ENCODE assay signal across 9 cellular contexts in the genomic region with DNA sequence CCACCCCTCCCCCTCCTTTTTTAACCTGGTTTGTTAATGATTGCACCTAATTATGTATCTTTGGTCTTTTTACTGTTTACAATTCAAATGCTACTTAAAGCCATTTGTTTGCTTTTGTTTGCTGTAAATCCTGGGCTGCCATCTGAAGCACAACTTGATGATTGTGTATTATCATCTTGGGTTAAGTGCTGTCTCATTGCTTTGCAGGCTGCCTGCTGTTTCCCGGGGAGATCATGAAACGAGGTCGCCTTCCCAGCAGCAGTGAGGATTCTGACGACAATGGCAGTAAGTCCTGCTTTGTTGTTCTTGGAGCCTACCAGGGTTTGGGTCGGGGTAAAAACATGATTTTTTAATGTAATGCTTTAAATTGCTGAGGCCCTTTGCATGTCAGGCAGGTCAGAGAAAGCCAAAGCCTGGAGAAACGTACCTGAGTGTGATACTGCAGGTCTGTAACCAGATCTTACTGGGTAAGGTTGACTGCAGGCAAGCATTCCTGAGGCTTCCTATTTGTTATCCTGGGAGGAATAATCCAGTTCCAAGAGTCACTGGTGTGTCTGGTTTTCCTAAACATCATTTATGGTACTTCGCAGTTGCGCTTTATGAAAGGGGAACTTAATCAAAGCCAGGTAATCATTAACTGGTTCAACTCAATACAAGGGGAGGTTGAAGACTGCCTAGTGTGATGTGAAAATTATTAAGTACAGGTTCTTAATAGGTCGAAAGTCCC. TPM values are rescaled to one million over a fixed set of nuclear protein-coding genes. Genes with fewer than 3 reads are reported as not detected.
DNase-seq lines count a peak whose midpoint lies in the region; ATAC-seq, FAIRE-seq and TF ChIP-seq lines count a peak whose summit lies in the region.
"Had no signal": no experiment of that assay in that cellular context is flagged by ENCODE, and none has a peak within 500 bp of the region (broad histone marks: within the 10 kb centered on the region; RNA-seq: fewer than 3 reads in every experiment).

No MANE protein-coding gene starts in this region.

- peaks cover 16% of the 10 kb centered on the region for H3K36me3 Mint-ChIP-seq in T-helper 1 cell treated with Interleukin-12 subunit alpha and Interleukin-12 subunit beta and Interleukin-4 antibody, amounts not matched to agents 30 μg/mL and 1 μg/mL, for 36 hours (ENCODE audit: low read depth)
- H3K36me3 Mint-ChIP-seq in astrocyte (ENCODE audit: low read depth, unreplicated experiment): peaks cover 23% of the 10 kb centered on the region
- H3K36me3 Mint-ChIP-seq in CD4-positive, alpha-beta memory T cell: peaks cover 37 to 57% of the 10 kb centered on the region in 2 donors

- H3K4me1 Mint-ChIP-seq in T-helper 1 cell treated with Interleukin-12 subunit alpha and Interleukin-12 subunit beta and Interleukin-4 antibody, amounts not matched to agents 30 μg/mL and 1 μg/mL, for 36 hours (ENCODE audit: low read depth): peaks cover 20% of the 10 kb centered on the region
- peaks cover 44% of the 10 kb centered on the region for H3K4me1 Mint-ChIP-seq in astrocyte (ENCODE audit: low read depth, unreplicated experiment)
- peaks cover 50 to 79% (median 64%) of the 10 kb centered on the region in 4 donors for H3K4me1 Mint-ChIP-seq in CD4-positive, alpha-beta memory T cell

- FAIRE-seq in astrocyte (lab: Jason Lieb, UNC): no peak

- H3K9me3 Mint-ChIP-seq in T-helper 1 cell treated with Interleukin-12 subunit alpha and Interleukin-12 subunit beta and Interleukin-4 antibody, amounts not matched to agents 30 μg/mL and 1 μg/mL, for 36 hours: peaks cover 4% of the 10 kb centered on the region
- H3K9me3 Mint-ChIP-seq in astrocyte (ENCODE audit: unreplicated experiment): peaks cover 2% of the 10 kb centered on the region
- H3K9me3 Mint-ChIP-seq in CD4-positive, alpha-beta memory T cell: peaks cover 0 to 7% (median 0%) of the 10 kb centered on the region in 8 donors
- H3K9me3 Mint-ChIP-seq: neural crest cell had no signal

- no peaks in the 10 kb centered on the region for H3K27me3 Mint-ChIP-seq in T-helper 1 cell treated with Interleukin-12 subunit alpha and Interleukin-12 subunit beta and Interleukin-4 antibody, amounts not matched to agents 30 μg/mL and 1 μg/mL, for 36 hours (ENCODE audit: low read depth)
- no peaks in the 10 kb centered on the region for H3K27me3 Mint-ChIP-seq in astrocyte (ENCODE audit: low read depth, unreplicated experiment)
- no peaks in the 10 kb centered on the region for H3K27me3 Mint-ChIP-seq in CD4-positive, alpha-beta memory T cell

- POLR2A ChIA-PET in CD4-positive, alpha-beta memory T cell (lab: Charles Lee; ENCODE audit: partially characterized antibody): no interaction called here

- peak overlapping the region; percentile 47 for H3K4me2 ChIP-seq in astrocyte (ENCODE audit: low read length)
- H3K4me2 ChIP-seq in neural cell (ENCODE audit: low read length): peak overlapping the region; percentile 72

- peak overlapping the region; percentile 64 for H3K27ac Mint-ChIP-seq in T-helper 1 cell treated with Interleukin-12 subunit alpha and Interleukin-12 subunit beta and Interleukin-4 antibody, amounts not matched to agents 30 μg/mL and 1 μg/mL, for 36 hours
- H3K27ac Mint-ChIP-seq in astrocyte (ENCODE audit: unreplicated experiment): peak overlapping the region; percentile 81
- H3K27ac Mint-ChIP-seq in CD4-positive, alpha-beta memory T cell: peak overlapping the region in 3 of 7 donors; percentile 25 to 54 (median 31)

- no peak overlapping the region for H3K27ac ChIP-seq in astrocyte (ENCODE audit: low read depth, low read length)
- H3K27ac ChIP-seq in neural cell (ENCODE audit: low read length): peak overlapping the region; percentile 82
- no peak overlapping the region for H3K27ac ChIP-seq in CD4-positive, alpha-beta memory T cell (ENCODE audit: low read depth, low read length)

- peak; percentile 36 for TF ChIP-seq RAD21 in neural cell (conservative IDR thresholded peaks at IDR 0.05)

- no peaks in the 10 kb centered on the region for H3K36me3 ChIP-seq in astrocyte (ENCODE audit: insufficient read depth, low read length)
- no peaks in the 10 kb centered on the region for H3K36me3 ChIP-seq in neural cell (ENCODE audit: insufficient read depth, low read length)
- H3K36me3 ChIP-seq in CD4-positive, alpha-beta memory T cell (ENCODE audit: insufficient read depth, low read length): peaks cover 10% of the 10 kb centered on the region

- no peak overlapping the region for H3K4me3 ChIP-seq in astrocyte (ENCODE audit: insufficient read depth, low read depth, low read length)
- peak overlapping the region; percentile 61 for H3K4me3 ChIP-seq in neural cell (ENCODE audit: low read length)
- no peak overlapping the region for H3K4me3 ChIP-seq in CD4-positive, alpha-beta memory T cell (ENCODE audit: low read length in 2 of 2)

- CTCF ChIA-PET in CD4-positive, alpha-beta memory T cell (lab: Charles Lee; ENCODE audit: partially characterized antibody): interaction anchor here (1.3 kb wide), 1 partner anchor 34 kb away, joined by 3 read pairs; no protein-coding TSS in a partner anchor

- TF ChIP-seq CTCF in astrocyte (IDR thresholded peaks at IDR 0.05; ENCODE audit: insufficient read depth, low read depth, low read length) (no peak), neural cell (IDR thresholded peaks at IDR 0.05; ENCODE audit: poor library complexity, severe bottlenecking) (no peak)

- peak; percentile 62 for TF ChIP-seq EP300 in neural cell (conservative IDR thresholded peaks at IDR 0.05; ENCODE audit: poor library complexity, severe bottlenecking)

- H4K20me1 ChIP-seq in astrocyte (ENCODE audit: insufficient read depth, low read length) (peaks cover 39% of the 10 kb centered on the region), neural cell (ENCODE audit: insufficient read depth) (no peaks in the 10 kb centered on the region)

- intact Hi-C loops in CD4-positive, alpha-beta memory T cell (cut with micrococcal nuclease): no loop called here

- H3K4me1 ChIP-seq in astrocyte (ENCODE audit: insufficient read depth, low read length): peaks cover 12% of the 10 kb centered on the region
- peaks cover 33% of the 10 kb centered on the region for H3K4me1 ChIP-seq in CD4-positive, alpha-beta memory T cell (ENCODE audit: insufficient read depth, low read length)

- H3K4me3 Mint-ChIP-seq in T-helper 1 cell treated with Interleukin-12 subunit alpha and Interleukin-12 subunit beta and Interleukin-4 antibody, amounts not matched to agents 30 μg/mL and 1 μg/mL, for 36 hours: no peak overlapping the region
- H3K4me3 Mint-ChIP-seq in astrocyte (ENCODE audit: unreplicated experiment): peak overlapping the region; percentile 28
- no peak overlapping the region for H3K4me3 Mint-ChIP-seq in CD4-positive, alpha-beta memory T cell
- H3K4me3 Mint-ChIP-seq: neural crest cell had no signal

- H3K79me2 ChIP-seq in astrocyte (ENCODE audit: insufficient read depth, low read length): peaks cover 92% of the 10 kb centered on the region
- peaks cover 25% of the 10 kb centered on the region for H3K79me2 ChIP-seq in neural cell (replicated peaks; ENCODE audit: insufficient read depth, low read length)

- ATAC-seq in HG03378 (IDR thresholded peaks at IDR 0.05; ENCODE audit: unreplicated experiment): peak; percentile 45

- no peaks in the 10 kb centered on the region for H3K9me2 ChIP-seq in neural cell (ENCODE audit: insufficient read depth, low read length)

- H3K9ac ChIP-seq in astrocyte (ENCODE audit: low read length) (peak overlapping the region; percentile 19), neural cell (ENCODE audit: low read length) (peak overlapping the region; percentile 60)

- no peaks in the 10 kb centered on the region for H3F3A ChIP-seq in neural cell (ENCODE audit: insufficient read depth, low read length, poor library complexity, severe bottlenecking)

- H3K9me3 ChIP-seq in astrocyte (ENCODE audit: insufficient read depth, low read depth, low read length): no peaks in the 10 kb centered on the region
- H3K9me3 ChIP-seq in neural cell (ENCODE audit: low read length): no peaks in the 10 kb centered on the region
- H3K9me3 ChIP-seq in CD4-positive, alpha-beta memory T cell (ENCODE audit: control insufficient read depth in 1 of 2, low read length in 2 of 2): no peaks in the 10 kb centered on the region

- DNase-seq in T-helper 1 cell (no peak), astrocyte (ENCODE audit: low read depth) (peak; percentile 49), COLO829 (ENCODE audit: low spot score) (no peak), NCI-H82 treated with DMSO at 0.1 percent for 48 hours (lab: John Stamatoyannopoulos, UW; ENCODE audit: unreplicated experiment) (no peak)
- DNase-seq in CD4-positive, alpha-beta memory T cell: no peak

- no peak overlapping the region for H2AFZ ChIP-seq in astrocyte (ENCODE audit: low read depth, low read length)
- peak overlapping the region; percentile 38 for H2AFZ ChIP-seq in neural cell (ENCODE audit: low read depth, low read length)

- H3K27me3 ChIP-seq in astrocyte (ENCODE audit: insufficient read depth, low read length): no peaks in the 10 kb centered on the region
- H3K27me3 ChIP-seq in neural cell (ENCODE audit: insufficient read depth, low read depth, low read length): no peaks in the 10 kb centered on the region
- no peaks in the 10 kb centered on the region for H3K27me3 ChIP-seq in CD4-positive, alpha-beta memory T cell (ENCODE audit: insufficient read depth, low read length)

TF ChIP-seq in neural cell, 6 proteins besides CTCF, POLR2A, EP300 and RAD21 (continues in another document):
- TF ChIP-seq POLR2AphosphoS5 (IDR thresholded peaks at IDR 0.05) (peak; percentile 89), MXI1 (conservative IDR thresholded peaks at IDR 0.05; ENCODE audit: poor library complexity, severe bottlenecking) (no peak), EZH2 (IDR thresholded peaks at IDR 0.05; ENCODE audit: borderline replicate concordance, insufficient read depth, low read length, poor library complexity, severe bottlenecking) (no peak), SMC3 (conservative IDR thresholded peaks at IDR 0.05; ENCODE audit: poor library complexity) (peak; percentile 33)

RNA-seq across cellular contexts. Expression of a gene that starts 22.2 kb away (rescaled TPM):
- total RNA-seq in astrocyte: 80.1 and 88.3 TPM in 2 replicates
- 14.5 and 16.4 TPM in 2 replicates for polyA plus RNA-seq in neural cell
- 24.6 and 25.9 TPM in 2 replicates for polyA minus RNA-seq in neural cell
- total RNA-seq in CD4-positive, alpha-beta memory T cell: 10 to 100 TPM; 65.6 to 67.3 TPM
- 10 to 100 TPM; 44.9 to 54.2 TPM for polyA plus RNA-seq in CD4-positive, alpha-beta memory T cell
